Comparison of ENCODE assay signal across 11 cellular contexts in the genomic region with DNA sequence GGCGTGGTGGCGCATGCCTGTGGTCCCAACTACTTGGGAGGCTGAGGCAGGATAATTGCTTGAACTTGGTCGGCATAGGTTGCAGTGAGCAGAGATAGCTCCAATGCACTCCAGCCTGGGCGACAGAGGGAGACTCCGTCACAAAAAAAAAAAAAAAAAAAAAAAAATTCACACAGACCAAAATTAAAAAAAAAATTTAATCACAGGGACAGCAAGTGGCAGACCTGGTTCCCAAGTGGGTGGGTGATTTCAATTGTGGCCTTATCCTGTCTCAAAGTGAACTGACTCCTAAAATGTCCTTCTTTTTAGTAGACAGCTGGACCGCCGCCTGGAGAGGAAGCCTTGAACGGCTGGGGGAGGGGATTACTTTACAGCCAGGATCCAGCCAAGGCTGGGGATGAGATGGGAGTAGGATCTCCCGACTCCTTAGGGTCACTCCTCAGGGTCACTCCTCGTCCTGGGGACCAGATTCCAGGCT. TPM values are rescaled to one million over a fixed set of nuclear protein-coding genes. Genes with fewer than 3 reads are reported as not detected.
DNase-seq lines count a peak whose midpoint lies in the region; ATAC-seq, FAIRE-seq and TF ChIP-seq lines count a peak whose summit lies in the region.
"Had no signal": no experiment of that assay in that cellular context is flagged by ENCODE, and none has a peak within 500 bp of the region (broad histone marks: within the 10 kb centered on the region; RNA-seq: fewer than 3 reads in every experiment).

No MANE protein-coding gene starts in this region.

- no peak overlapping the region for H3K27ac ChIP-seq in kidney (ENCODE audit: low read depth in 2 of 2, low read length in 2 of 2)
- no peak overlapping the region for H3K27ac ChIP-seq in thymus (ENCODE audit: low read depth)
- H3K27ac ChIP-seq: SJSA1 had no signal

- intact Hi-C loops in kidney (cut with DNase I), result no loop called here

- peak overlapping the region; percentile 80 for H3K4me3 Mint-ChIP-seq in activated T-cell treated with anti-CD3 and anti-CD28 coated beads, Interleukin-2, amount 50 U/mL, for 4 hours
- peak overlapping the region; percentile 67 for H3K4me3 Mint-ChIP-seq in activated CD8-positive, alpha-beta T cell treated with anti-CD3 and anti-CD28 coated beads, Interleukin-2, amount 10 ng/mL, durations not matched to agents 7 days and 5 days

- peaks cover 15% of the 10 kb centered on the region for H3K4me1 Mint-ChIP-seq in activated T-cell treated with anti-CD3 and anti-CD28 coated beads, Interleukin-2, amount 50 U/mL, for 4 hours (ENCODE audit: low read depth)
- H3K4me1 Mint-ChIP-seq in activated CD8-positive, alpha-beta T cell treated with anti-CD3 and anti-CD28 coated beads, Interleukin-2, amount 10 ng/mL, durations not matched to agents 7 days and 5 days (ENCODE audit: low read depth), result peaks cover 23% of the 10 kb centered on the region

- no peak overlapping the region for H3K27ac Mint-ChIP-seq in activated CD8-positive, alpha-beta T cell treated with anti-CD3 and anti-CD28 coated beads, Interleukin-2, amount 10 ng/mL, durations not matched to agents 7 days and 5 days

- peak overlapping the region in 1 of 2 donors; percentile 10 for H3K9ac ChIP-seq in kidney (ENCODE audit: low read length in 2 of 2)

- no peaks in the 10 kb centered on the region for H3K9me3 Mint-ChIP-seq in activated T-cell treated with anti-CD3 and anti-CD28 coated beads, Interleukin-2, amount 50 U/mL, for 4 hours
- no peaks in the 10 kb centered on the region for H3K9me3 Mint-ChIP-seq in activated CD8-positive, alpha-beta T cell treated with anti-CD3 and anti-CD28 coated beads, Interleukin-2, amount 10 ng/mL, durations not matched to agents 7 days and 5 days (ENCODE audit: insufficient read depth)

- no peak for FAIRE-seq in kidney (lab: Jason Lieb, UNC)
- FAIRE-seq: endometrium had no signal

- H3K9me3 ChIP-seq in kidney (ENCODE audit: control insufficient read depth in 1 of 2, low read length in 2 of 2) (no peaks in the 10 kb centered on the region), thymus (ENCODE audit: control insufficient read depth) (no peaks in the 10 kb centered on the region)
- H3K9me3 ChIP-seq: SJSA1 had no signal

- H3K36me3 ChIP-seq in kidney (ENCODE audit: control insufficient read depth in 1 of 2, insufficient read depth in 2 of 2, low read length in 2 of 2), result no peaks in the 10 kb centered on the region
- no peaks in the 10 kb centered on the region for H3K36me3 ChIP-seq in thymus (ENCODE audit: control insufficient read depth, insufficient read depth)
- H3K36me3 ChIP-seq: SJSA1 had no signal

- POLR2A ChIA-PET in activated CD8-positive, alpha-beta T cell treated with anti-CD3 and anti-CD28 coated beads, Interleukin-2, amount 10 ng/mL, durations not matched to agents 7 days and 5 days (lab: Charles Lee), result interaction anchor here (0.7 kb wide), 1 partner anchor 18 kb away, joined by 4 read pairs; no protein-coding TSS in a partner anchor

- 33% methylated on average over 10 of the region's 10 CpGs for WGBS in thymus

- ATAC-seq in activated T-cell treated with anti-CD3 and anti-CD28 coated beads, Interleukin-2, amount 50 U/mL, for 4 hours, result no peak
- no peak for ATAC-seq in activated CD8-positive, alpha-beta T cell treated with anti-CD3 and anti-CD28 coated beads, Interleukin-2, amount 10 ng/mL, durations not matched to agents 7 days and 5 days
- ATAC-seq in GM18868 (IDR thresholded peaks at IDR 0.05; ENCODE audit: unreplicated experiment), result no peak

- peaks cover 44% of the 10 kb centered on the region for H3K27me3 ChIP-seq in thymus (ENCODE audit: control insufficient read depth, insufficient read depth)

- H3K36me3 Mint-ChIP-seq in activated T-cell treated with anti-CD3 and anti-CD28 coated beads, Interleukin-2, amount 50 U/mL, for 4 hours (ENCODE audit: insufficient read depth), result no peaks in the 10 kb centered on the region
- H3K36me3 Mint-ChIP-seq in activated CD8-positive, alpha-beta T cell treated with anti-CD3 and anti-CD28 coated beads, Interleukin-2, amount 10 ng/mL, durations not matched to agents 7 days and 5 days (ENCODE audit: low read depth), result no peaks in the 10 kb centered on the region

- H3K27me3 Mint-ChIP-seq in activated T-cell treated with anti-CD3 and anti-CD28 coated beads, Interleukin-2, amount 50 U/mL, for 4 hours (ENCODE audit: low read depth), result peaks cover 7% of the 10 kb centered on the region
- peaks cover 50% of the 10 kb centered on the region for H3K27me3 Mint-ChIP-seq in activated CD8-positive, alpha-beta T cell treated with anti-CD3 and anti-CD28 coated beads, Interleukin-2, amount 10 ng/mL, durations not matched to agents 7 days and 5 days (ENCODE audit: low read depth)

- H3K4me3 ChIP-seq in kidney (ENCODE audit: low read length in 2 of 2), result peak overlapping the region; percentile 39 to 48
- peak overlapping the region; percentile 67 for H3K4me3 ChIP-seq in thymus (ENCODE audit: low read length)

- TF ChIP-seq CTCF in kidney (IDR thresholded peaks at IDR 0.05; ENCODE audit: borderline replicate concordance, extremely low read depth, insufficient read depth), result no peak

- H3K4me1 ChIP-seq in kidney (ENCODE audit: control insufficient read depth in 1 of 2, insufficient read depth in 1 of 2, low read depth in 1 of 2, low read length in 2 of 2), result peaks cover 0 to 15% of the 10 kb centered on the region in 2 donors
- peaks cover 13% of the 10 kb centered on the region for H3K4me1 ChIP-seq in thymus (ENCODE audit: control insufficient read depth, insufficient read depth, low read length)

- no peak for DNase-seq in activated T-cell treated with anti-CD3 and anti-CD28 coated beads, Interleukin-2, amount 50 U/mL, for 4 hours
- DNase-seq in activated T-cell treated with anti-CD3 and anti-CD28 coated beads, Interleukin-2, amount 50 U/mL, for 48 hours, result no peak
- no peak for DNase-seq in activated CD8-positive, alpha-beta T cell treated with anti-CD3 and anti-CD28 coated beads, Interleukin-2, amount 10 ng/mL, durations not matched to agents 7 days and 5 days
- no peak for DNase-seq in kidney
- no peak for DNase-seq in NCI-H2107 (lab: John Stamatoyannopoulos, UW)
- no peak for DNase-seq in stimulated activated CD4-positive, alpha-beta T cell treated with anti-CD3 and anti-CD28 coated beads, Interleukin-4, amount 100 ng/mL, for 4 hours
- DNase-seq: DND-41 had no signal

- CTCF ChIA-PET in activated CD8-positive, alpha-beta T cell treated with anti-CD3 and anti-CD28 coated beads, Interleukin-2, amount 10 ng/mL, durations not matched to agents 7 days and 5 days (lab: Charles Lee), result interaction anchor here (1.0 to 2.6 kb wide), 6 partner anchors 12 to 189 kb away, joined by 3 to 7 read pairs (median 4); partner anchors contain the start of gene FMNL3

RNA-seq across cellular contexts. Expression of gene KCNH3, which starts 1.6 kb away (rescaled TPM):
- 1 to 10 TPM; 1.6 to 4.0 (median 3.3) TPM for total RNA-seq in activated T-cell treated with anti-CD3 and anti-CD28 coated beads, Interleukin-2, amount 50 U/mL, for 4 hours
- 1 to 10 TPM; 5.1 to 5.3 TPM for total RNA-seq in activated CD8-positive, alpha-beta T cell treated with anti-CD3 and anti-CD28 coated beads, Interleukin-2, amount 10 ng/mL, durations not matched to agents 7 days and 5 days
- 2.8 TPM for total RNA-seq in kidney
- polyA plus RNA-seq in kidney (ENCODE audit: insufficient read depth, low read depth, low replicate concordance) (1.4 TPM), thymus (3.3 TPM)

RNA-seq across cellular contexts. Expression of gene MCRS1, which starts 30.7 kb away (rescaled TPM):
- total RNA-seq in activated T-cell treated with anti-CD3 and anti-CD28 coated beads, Interleukin-2, amount 50 U/mL, for 4 hours, result 10 to 100 TPM; 83.9 to 98.7 (median 92.1) TPM
- 10 to 100 TPM; 85.9 to 86.1 TPM for total RNA-seq in activated CD8-positive, alpha-beta T cell treated with anti-CD3 and anti-CD28 coated beads, Interleukin-2, amount 10 ng/mL, durations not matched to agents 7 days and 5 days
- total RNA-seq in kidney, result 66.8 TPM
- polyA plus RNA-seq in kidney (ENCODE audit: insufficient read depth, low read depth, low replicate concordance), result 60.4 TPM
- polyA plus RNA-seq in thymus, result 65.5 TPM
